Comparison of ENCODE assay signal across 1 cellular context in the genomic region with DNA sequence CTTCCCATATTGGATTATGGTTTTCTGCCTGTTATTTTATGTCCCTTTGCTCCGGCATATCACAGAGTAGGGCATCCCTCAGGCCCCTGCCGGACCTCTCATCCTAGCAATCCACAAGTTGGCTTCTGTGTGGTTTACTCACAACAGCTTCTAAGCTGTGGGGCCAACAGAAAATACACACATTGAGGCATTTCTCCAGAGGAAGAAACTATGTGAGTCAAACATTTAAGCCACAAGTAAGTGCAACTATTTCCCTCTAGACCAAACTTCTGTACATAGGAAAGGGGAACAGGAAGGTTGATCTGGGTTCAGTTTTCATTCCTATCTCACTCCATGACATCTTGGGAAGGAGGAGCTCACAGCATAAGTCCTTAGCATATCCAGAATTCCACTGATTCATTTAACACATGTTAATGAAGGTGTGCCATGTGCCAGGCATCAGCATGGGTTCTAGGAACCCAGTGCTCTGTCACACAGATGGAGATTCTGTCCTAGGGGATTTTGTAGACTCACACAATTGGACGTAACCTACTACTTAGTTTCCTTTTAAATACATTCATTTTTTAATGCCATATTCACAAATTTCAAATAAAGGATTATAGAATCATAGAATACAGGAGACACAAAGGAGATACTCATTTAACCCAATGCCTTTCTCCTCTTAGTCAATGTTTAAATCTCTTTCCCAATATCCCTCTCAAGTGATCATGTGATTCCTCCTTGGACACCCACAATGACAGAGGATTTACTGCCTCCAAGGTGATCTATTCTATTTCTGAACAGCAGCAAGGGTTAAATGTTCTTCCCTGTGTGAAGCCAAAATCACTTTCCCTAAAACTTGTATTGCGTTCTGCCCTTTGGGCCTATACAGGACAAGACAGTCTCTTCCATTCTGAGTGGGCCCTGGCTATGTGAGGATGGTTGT.
TF ChIP-seq lines count a peak whose summit lies in the region.

No MANE protein-coding gene starts in this region.

TF ChIP-seq in WTC11, 78 proteins besides CTCF, POLR2A, EP300 and RAD21:
- TF ChIP-seq, protein P1, sequence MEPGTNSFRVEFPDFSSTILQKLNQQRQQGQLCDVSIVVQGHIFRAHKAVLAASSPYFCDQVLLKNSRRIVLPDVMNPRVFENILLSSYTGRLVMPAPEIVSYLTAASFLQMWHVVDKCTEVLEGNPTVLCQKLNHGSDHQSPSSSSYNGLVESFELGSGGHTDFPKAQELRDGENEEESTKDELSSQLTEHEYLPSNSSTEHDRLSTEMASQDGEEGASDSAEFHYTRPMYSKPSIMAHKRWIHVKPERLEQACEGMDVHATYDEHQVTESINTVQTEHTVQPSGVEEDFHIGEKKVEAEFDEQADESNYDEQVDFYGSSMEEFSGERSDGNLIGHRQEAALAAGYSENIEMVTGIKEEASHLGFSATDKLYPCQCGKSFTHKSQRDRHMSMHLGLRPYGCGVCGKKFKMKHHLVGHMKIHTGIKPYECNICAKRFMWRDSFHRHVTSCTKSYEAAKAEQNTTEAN (CRISPR knock-in tag; IDR thresholded peaks at IDR 0.05): no peak
